ENCODE assay signal across 8 cellular contexts in genomic region chr7:17940302-17941170, GRCh38. TPM values are rescaled to one million over a fixed set of nuclear protein-coding genes. Genes with fewer than 3 reads are reported as not detected.
DNase-seq lines count a peak whose midpoint lies in the region; ATAC-seq, FAIRE-seq and TF ChIP-seq lines count a peak whose summit lies in the region.

Gene SNX13 (minus strand): TSS chr7:17940494. CDS start chr7:17940295, 199 bp downstream.

- H3K27ac Mint-ChIP-seq in T-helper 1 cell treated with Interleukin-12 subunit alpha and Interleukin-12 subunit beta and Interleukin-4 antibody, amounts not matched to agents 30 μg/mL and 1 μg/mL, for 36 hours, result peak within 1 kb of the TSS; percentile 91

- WGBS in psoas muscle, 3 donors, result 0% methylated on average over 75 to 78 of the region's 78 CpGs

- H3K9me3 Mint-ChIP-seq in T-helper 1 cell treated with Interleukin-12 subunit alpha and Interleukin-12 subunit beta and Interleukin-4 antibody, amounts not matched to agents 30 μg/mL and 1 μg/mL, for 36 hours, result no peaks in the 10 kb centered on the region

- intact Hi-C loops in left ventricle myocardium superior (cut with micrococcal nuclease) (no loop called here), psoas muscle (cut with DNase I) (loop anchor here in 1 of 2 donors (5.0 kb wide), 1 partner anchor 168 kb away; no protein-coding TSS in a partner anchor)

- peak within 1 kb of the TSS; percentile 97 for H3K4me3 ChIP-seq in psoas muscle

- no peak for FAIRE-seq in urothelium cell line (lab: Jason Lieb, UNC)

- peak; percentile 37 for TF ChIP-seq CTCF in psoas muscle (IDR thresholded peaks at IDR 0.05)

- peak within 1 kb of the TSS; percentile 98 for H3K4me3 Mint-ChIP-seq in T-helper 1 cell treated with Interleukin-12 subunit alpha and Interleukin-12 subunit beta and Interleukin-4 antibody, amounts not matched to agents 30 μg/mL and 1 μg/mL, for 36 hours

- H3K9me3 ChIP-seq in psoas muscle, result no peaks in the 10 kb centered on the region

- DNase-seq in NCI-H1694 (lab: John Stamatoyannopoulos, UW), result peak; percentile 62
- DNase-seq in amygdala (lab: John Stamatoyannopoulos, UW), result peak; percentile 41 to 94 (median 84)
- DNase-seq in left ventricle myocardium superior, result peak; percentile 96
- DNase-seq in psoas muscle, result peak; percentile 92 to 97
- DNase-seq in urothelium cell line (ENCODE audit: low spot score), result peak; percentile 96

- H3K4me1 ChIP-seq in psoas muscle, result peaks cover 37% of the 10 kb centered on the region

- H3K36me3 ChIP-seq in psoas muscle (ENCODE audit: insufficient read depth in 1 of 2, low read depth in 1 of 2), result no peaks in the 10 kb centered on the region

- H3K27ac ChIP-seq in psoas muscle, result peak within 1 kb of the TSS; percentile 99

- peaks cover 10% of the 10 kb centered on the region for H3K36me3 Mint-ChIP-seq in T-helper 1 cell treated with Interleukin-12 subunit alpha and Interleukin-12 subunit beta and Interleukin-4 antibody, amounts not matched to agents 30 μg/mL and 1 μg/mL, for 36 hours (ENCODE audit: low read depth)

- no peaks in the 10 kb centered on the region for H3K27me3 ChIP-seq in psoas muscle (ENCODE audit: insufficient read depth in 3 of 3, low read length in 2 of 3)

- TF ChIP-seq POLR2A in GM15510 (IDR thresholded peaks at IDR 0.05; ENCODE audit: borderline replicate concordance, extremely low read depth, insufficient read length), result peak; percentile 79

- peaks cover 34% of the 10 kb centered on the region for H3K4me1 Mint-ChIP-seq in T-helper 1 cell treated with Interleukin-12 subunit alpha and Interleukin-12 subunit beta and Interleukin-4 antibody, amounts not matched to agents 30 μg/mL and 1 μg/mL, for 36 hours (ENCODE audit: low read depth)

- ATAC-seq in HG02885 (IDR thresholded peaks at IDR 0.05; ENCODE audit: poor library complexity, unreplicated experiment) (peak; percentile 92), left ventricle myocardium superior (peak; percentile 99), psoas muscle (peak; percentile 98 to 99 (median 98))

- H3K27me3 Mint-ChIP-seq in T-helper 1 cell treated with Interleukin-12 subunit alpha and Interleukin-12 subunit beta and Interleukin-4 antibody, amounts not matched to agents 30 μg/mL and 1 μg/mL, for 36 hours (ENCODE audit: low read depth), result peaks cover 16% of the 10 kb centered on the region

RNA-seq across cellular contexts. Expression of gene SNX13, which starts in this region (rescaled TPM):
- total RNA-seq in left ventricle myocardium superior, result 62.6 TPM
- 10 to 100 TPM; 37.5 to 59.2 (median 44.7) TPM for total RNA-seq in psoas muscle
- 10 to 100 TPM in 2 of 3 donors, 1 to 10 TPM in 1; 8.0 to 29.4 (median 13.9) TPM for polyA plus RNA-seq in psoas muscle

Comparison
In these comparisons a context has a peak if more than half of its experiments do, and no peak if none do; other contexts are left out.
1. Peak in every context shown above with its lines: DNase-seq, ATAC-seq, H3K4me3 ChIP-seq and H3K27ac ChIP-seq.